8 cellular contexts compared by ENCODE assay signal in genomic region chr1:207052736-207053545, GRCh38. TPM values are rescaled to one million over a fixed set of nuclear protein-coding genes. Genes with fewer than 3 reads are reported as not detected.
DNase-seq lines count a peak whose midpoint lies in the region; ATAC-seq, FAIRE-seq and TF ChIP-seq lines count a peak whose summit lies in the region.

PFKFB2 (plus strand) TSS chr1:207053275; CDS start chr1:207054718, 1,443 bp downstream.

- ATAC-seq in HG02759 (IDR thresholded peaks at IDR 0.05; ENCODE audit: unreplicated experiment) (peak; percentile 83), left cardiac atrium (peak; percentile 89 to 93)

- peak in 4 of 5 experiments; percentile 15 to 84 (median 52) for TF ChIP-seq CTCF in transverse colon (IDR thresholded peaks at IDR 0.05)

- FAIRE-seq in GM12891 (lab: Jason Lieb, UNC) = peak; percentile 76

- peaks cover 0 to 13% (median 3%) of the 10 kb centered on the region in 4 donors for H3K36me3 ChIP-seq in transverse colon

- peak within 1 kb of the TSS; percentile 53 to 86 (median 60) for H3K4me3 ChIP-seq in transverse colon

- H3K4me1 Mint-ChIP-seq in T-helper 1 cell treated with Interleukin-12 subunit alpha and Interleukin-12 subunit beta and Interleukin-4 antibody, amounts not matched to agents 30 μg/mL and 1 μg/mL, for 36 hours (ENCODE audit: low read depth) = peaks cover 41% of the 10 kb centered on the region

- H3K27me3 ChIP-seq in transverse colon = no peaks in the 10 kb centered on the region

- H3K27me3 Mint-ChIP-seq in T-helper 1 cell treated with Interleukin-12 subunit alpha and Interleukin-12 subunit beta and Interleukin-4 antibody, amounts not matched to agents 30 μg/mL and 1 μg/mL, for 36 hours (ENCODE audit: low read depth) = peaks cover 12% of the 10 kb centered on the region

- H3K9me3 ChIP-seq in transverse colon = no peaks in the 10 kb centered on the region

- TF ChIP-seq POLR2A in GM12891 (IDR thresholded peaks at IDR 0.05; ENCODE audit: low read depth, low read length) (0 out of 2 replicates have a peak, but pooled peaks have one; percentile 42), transverse colon (IDR thresholded peaks at IDR 0.05) (peak; percentile 99)

- peaks cover 9 to 73% (median 36%) of the 10 kb centered on the region in 4 donors for H3K4me1 ChIP-seq in transverse colon

- peak within 1 kb of the TSS; percentile 96 for H3K27ac Mint-ChIP-seq in T-helper 1 cell treated with Interleukin-12 subunit alpha and Interleukin-12 subunit beta and Interleukin-4 antibody, amounts not matched to agents 30 μg/mL and 1 μg/mL, for 36 hours

- peaks cover 13% of the 10 kb centered on the region for H3K36me3 Mint-ChIP-seq in T-helper 1 cell treated with Interleukin-12 subunit alpha and Interleukin-12 subunit beta and Interleukin-4 antibody, amounts not matched to agents 30 μg/mL and 1 μg/mL, for 36 hours (ENCODE audit: low read depth)

- TF ChIP-seq EP300 in transverse colon (IDR thresholded peaks at IDR 0.05; ENCODE audit: low read depth) = no peak

- WGBS in transverse colon (ENCODE audit: low coverage in 1 of 2), 2 donors = 1 to 4% methylated on average over 5 to 33 of the region's 51 CpGs

- no peaks in the 10 kb centered on the region for H3K9me3 Mint-ChIP-seq in T-helper 1 cell treated with Interleukin-12 subunit alpha and Interleukin-12 subunit beta and Interleukin-4 antibody, amounts not matched to agents 30 μg/mL and 1 μg/mL, for 36 hours

- intact Hi-C loops in left cardiac atrium (cut with DNase I) = no loop called here
- intact Hi-C loops in transverse colon (cut with DNase I; ENCODE audit: low total_unique reads) = no loop called here

- in situ Hi-C loops in transverse colon (cut with MboI; ENCODE audit: low pct_ligation_motif_present in 1 of 4, low pct_unique_long_range_greater_than_20kb in 1 of 4, low sequenced_read_pairs in 3 of 4) = no loop called here

- peak within 1 kb of the TSS; percentile 98 for H3K4me3 Mint-ChIP-seq in T-helper 1 cell treated with Interleukin-12 subunit alpha and Interleukin-12 subunit beta and Interleukin-4 antibody, amounts not matched to agents 30 μg/mL and 1 μg/mL, for 36 hours

- H3K27ac ChIP-seq in angular gyrus (ENCODE audit: low read depth, low read length) (peak within 1 kb of the TSS; percentile 86), transverse colon (peak within 1 kb of the TSS; percentile 92 to 96 (median 92))

- DNase-seq in GM12891 (ENCODE audit: insufficient read length, low spot score) (peak; percentile 84), NCI-H1436 treated with DMSO at 0.1 percent for 48 hours (lab: John Stamatoyannopoulos, UW) (peak; percentile 99), left cardiac atrium (peak; percentile 97), pons (ENCODE audit: low spot score) (peak; percentile 97), transverse colon (peak; percentile 99)

TF ChIP-seq in GM12891, 5 proteins besides CTCF, POLR2A, EP300 and RAD21:
- no peak for TF ChIP-seq POLR2AphosphoS5 (IDR thresholded peaks at IDR 0.05; ENCODE audit: low read depth, low read length)
- TF ChIP-seq SPI1 (IDR thresholded peaks at IDR 0.05; ENCODE audit: low read depth, low read length) = no peak
- TF ChIP-seq TAF1 (IDR thresholded peaks at IDR 0.05; ENCODE audit: low read depth, low read length) = no peak
- TF ChIP-seq POU2F2 (IDR thresholded peaks at IDR 0.05; ENCODE audit: low read depth, low read length) = 0 out of 2 replicates have a peak, but pooled peaks have one; percentile 14

RNA-seq across cellular contexts. Expression of gene PFKFB2, which starts in this region (rescaled TPM):
- polyA plus RNA-seq in GM12891 (2012; ENCODE audit: low read depth, missing spikeins) = 1.3 TPM
- total RNA-seq in left cardiac atrium = 10 to 100 TPM; 28.2 to 42.8 TPM
- total RNA-seq in transverse colon = 100 to 1,000 TPM in 1 of 4 donors, 10 to 100 TPM in 3; 84.2 to 155 (median 91.1) TPM

Comparison
In these comparisons a context has a peak if more than half of its experiments do, and no peak if none do; other contexts are left out.
1. Peak in every context shown above with its lines: DNase-seq, ATAC-seq, H3K4me3 ChIP-seq and H3K27ac ChIP-seq.